Comparison of ENCODE assay signal across 21 cellular contexts in genomic region chr20:61445741-61446140, GRCh38.
"Had no signal": no experiment of that assay in that cellular context is flagged by ENCODE, and none has a peak within 500 bp of the region (broad histone marks: within the 10 kb centered on the region; RNA-seq: fewer than 3 reads in every experiment).

No MANE protein-coding gene starts in this region.

- H3K4me1 ChIP-seq: colonic mucosa, foreskin keratinocyte, left lung, lower lobe of right lung, right atrium auricular region, sigmoid colon, thyroid gland had no signal

- H3K36me3 Mint-ChIP-seq: immature natural killer cell, memory B cell, type B pancreatic cell had no signal

- ATAC-seq: foreskin keratinocyte; left lung; lower lobe of right lung; naive thymus-derived CD4-positive, alpha-beta T cell had no signal

- H3K36me3 ChIP-seq: colonic mucosa, left lung, lower lobe of right lung, ovary, right atrium auricular region, sigmoid colon, thyroid gland had no signal

- DNase-seq: colonic mucosa; dermis blood vessel endothelial cell; erythroblast; foreskin keratinocyte; immature natural killer cell; left lung; lower lobe of right lung; naive thymus-derived CD4-positive, alpha-beta T cell; nephron progenitor cell; ovary; sigmoid colon; small intestine; stimulated activated CD4-positive, alpha-beta T cell treated with anti-CD3 and anti-CD28 coated beads, Interleukin-2, amount 100 ng/mL, for 48 hours; stimulated activated naive CD4-positive, alpha-beta T cell treated with Interleukin-2 at 50 U/mL for 16 hours; thyroid gland had no signal

- H3K4me1 Mint-ChIP-seq: immature natural killer cell; memory B cell; naive thymus-derived CD4-positive, alpha-beta T cell had no signal

- H3K27ac ChIP-seq: colonic mucosa, foreskin keratinocyte, left lung, lower lobe of right lung, ovary, right atrium auricular region, sigmoid colon, thyroid gland had no signal

- H3K27me3 ChIP-seq: colonic mucosa, foreskin keratinocyte, ovary, right atrium auricular region, thyroid gland had no signal

- H3K27ac Mint-ChIP-seq: immature natural killer cell; memory B cell; naive thymus-derived CD4-positive, alpha-beta T cell; nephron progenitor cell; type B pancreatic cell had no signal

- H3K9me3 ChIP-seq: colonic mucosa, lower lobe of right lung, ovary, right atrium auricular region, sigmoid colon, thyroid gland had no signal

- H3K9me3 Mint-ChIP-seq: immature natural killer cell, nephron progenitor cell, type B pancreatic cell had no signal

- H3K4me3 Mint-ChIP-seq: immature natural killer cell; memory B cell; naive thymus-derived CD4-positive, alpha-beta T cell; nephron progenitor cell; type B pancreatic cell had no signal

- H3K4me3 ChIP-seq: colonic mucosa, left lung, lower lobe of right lung, ovary, right atrium auricular region, sigmoid colon, thyroid gland had no signal

- FAIRE-seq: endothelial cell of umbilical vein, keratinocyte, small intestine, urothelium cell line had no signal

- H3K27me3 Mint-ChIP-seq: memory B cell, type B pancreatic cell had no signal
